8 cellular contexts compared by ENCODE assay signal in the genomic region with DNA sequence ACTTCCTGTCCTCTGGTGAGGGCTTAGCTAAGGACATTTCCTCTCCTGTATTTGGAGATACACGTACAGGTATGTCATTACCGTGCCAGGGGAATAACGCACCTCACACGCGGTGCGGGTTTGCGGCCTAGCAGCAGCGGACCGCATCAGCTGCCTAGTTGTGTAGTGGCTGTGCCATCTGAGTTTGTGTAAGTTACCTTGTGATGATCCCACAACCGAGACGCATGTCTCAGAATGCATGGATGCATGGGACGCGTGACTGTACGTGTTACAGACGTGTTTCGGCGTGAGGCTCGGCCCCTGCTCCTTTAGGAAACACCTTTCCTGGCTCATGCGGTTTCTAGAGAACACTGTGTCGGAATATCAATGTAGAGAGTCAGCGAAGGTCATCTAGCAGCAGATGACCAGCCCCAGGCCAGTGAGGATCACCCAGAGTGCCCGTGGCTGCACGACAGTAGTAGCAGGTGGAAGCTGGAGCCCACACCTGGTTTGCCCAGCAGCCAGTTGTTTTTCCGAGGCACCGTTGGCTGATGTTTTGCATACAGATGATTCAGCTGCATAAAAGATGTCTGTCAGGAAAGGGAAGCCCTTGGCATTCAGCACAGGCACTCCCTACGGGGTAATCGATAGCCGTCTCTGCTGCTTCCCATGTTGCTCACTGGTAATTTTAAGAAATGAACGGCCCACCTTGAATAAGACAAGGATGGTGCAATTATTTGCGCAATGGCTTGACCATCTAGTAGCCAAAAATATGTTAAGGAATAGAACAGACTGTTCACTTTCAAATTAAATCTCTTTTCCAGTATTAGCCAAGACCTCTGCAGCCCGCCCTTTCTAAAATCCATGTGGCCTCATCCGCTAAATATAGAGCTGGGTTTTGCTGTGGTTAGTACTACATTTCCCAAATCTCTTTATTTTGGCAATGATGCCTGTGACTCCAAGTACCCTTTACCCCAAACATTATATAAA. TPM values are rescaled to one million over a fixed set of nuclear protein-coding genes. Genes with fewer than 3 reads are reported as not detected.
DNase-seq lines count a peak whose midpoint lies in the region; ATAC-seq and TF ChIP-seq lines count a peak whose summit lies in the region.

No MANE protein-coding gene starts in this region.

- H3K4me3 ChIP-seq in SJSA1: peak overlapping the region; percentile 98

- H3K4me3 Mint-ChIP-seq in HFFc6 (peak overlapping the region; percentile 90), nephron progenitor cell (peak overlapping the region; percentile 92)

- 0 out of 2 replicates have a peak, but pooled peaks cover 3% of the 10 kb centered on the region for H3K9me3 ChIP-seq in SJSA1 (replicated peaks)

- H3K27ac Mint-ChIP-seq in HFFc6 (peak overlapping the region; percentile 47; the same call in 1 of the 2 replicates), nephron progenitor cell (no peak overlapping the region)

- ATAC-seq in esophagus mucosa (peak; percentile 30), GM18867 (IDR thresholded peaks at IDR 0.05; ENCODE audit: unreplicated experiment) (no peak)

- peak; percentile 23 for DNase-seq in DMS153 (lab: John Stamatoyannopoulos, UW)
- no peak for DNase-seq in HFFc6
- no peak for DNase-seq in SJSA1 (ENCODE audit: low read depth in 1 of 2, low spot score in 2 of 2)
- DNase-seq in nephron progenitor cell: peak; percentile 6
- DNase-seq in SW 1271 (lab: John Stamatoyannopoulos, UW): no peak
- no peak for DNase-seq in activated effector memory CD4-positive, alpha-beta T cell treated with Interleukin-2 at 50 U/mL for 16 hours

- peaks cover 8% of the 10 kb centered on the region for H3K27me3 Mint-ChIP-seq in HFFc6 (ENCODE audit: insufficient read depth)
- H3K27me3 Mint-ChIP-seq in nephron progenitor cell (ENCODE audit: low read depth, poor library complexity): peaks cover 25% of the 10 kb centered on the region

- TF ChIP-seq CTCF in HFFc6 (IDR thresholded peaks at IDR 0.05): no peak
- TF ChIP-seq CTCF in nephron progenitor cell (IDR thresholded peaks at IDR 0.05): no peak

- no peaks in the 10 kb centered on the region for H3K27me3 ChIP-seq in SJSA1 (replicated peaks)

- H3K36me3 ChIP-seq in SJSA1: peaks cover 13% of the 10 kb centered on the region

- H3K9me3 Mint-ChIP-seq in HFFc6 (no peaks in the 10 kb centered on the region), nephron progenitor cell (no peaks in the 10 kb centered on the region)

- peak overlapping the region; percentile 51 for H3K27ac ChIP-seq in SJSA1

- H3K4me1 Mint-ChIP-seq in HFFc6 (ENCODE audit: low read depth) (peaks cover 44% of the 10 kb centered on the region), nephron progenitor cell (peaks cover 43% of the 10 kb centered on the region)

- peaks cover 47% of the 10 kb centered on the region for H3K4me1 ChIP-seq in SJSA1 (replicated peaks)

- H3K36me3 Mint-ChIP-seq in HFFc6 (ENCODE audit: low read depth) (no peaks in the 10 kb centered on the region), nephron progenitor cell (ENCODE audit: low read depth) (no peaks in the 10 kb centered on the region)

RNA-seq across cellular contexts. Expression of a gene that starts 1.0 kb away (rescaled TPM):
- 1 to 10 TPM; 6.3 to 9.0 (median 7.3) TPM for total RNA-seq in HFFc6 (2021; fragmentation: NEBNext Ultra II Directional; extraction: Animal tissue kit (Norgen Biotek cat#: 25700))
- total RNA-seq in SJSA1 (2014; rRNA removed; shearing (Covaris generic)): 7.3 and 17.1 TPM in 2 replicates
- total RNA-seq in esophagus mucosa: 6.8 TPM

Comparison
In these comparisons a context has a peak if more than half of its experiments do, and no peak if none do; other contexts are left out.
1. DNase-seq: peak in DMS153 (single experiment) and nephron progenitor cell (single experiment); none in HFFc6 (single experiment), SJSA1 (0 of 2), SW 1271 (0 of 2) and activated effector memory CD4-positive, alpha-beta T cell treated with Interleukin-2 at 50 U/mL for 16 hours (single experiment).